ENCODE assay signal across 11 cellular contexts in the genomic region with DNA sequence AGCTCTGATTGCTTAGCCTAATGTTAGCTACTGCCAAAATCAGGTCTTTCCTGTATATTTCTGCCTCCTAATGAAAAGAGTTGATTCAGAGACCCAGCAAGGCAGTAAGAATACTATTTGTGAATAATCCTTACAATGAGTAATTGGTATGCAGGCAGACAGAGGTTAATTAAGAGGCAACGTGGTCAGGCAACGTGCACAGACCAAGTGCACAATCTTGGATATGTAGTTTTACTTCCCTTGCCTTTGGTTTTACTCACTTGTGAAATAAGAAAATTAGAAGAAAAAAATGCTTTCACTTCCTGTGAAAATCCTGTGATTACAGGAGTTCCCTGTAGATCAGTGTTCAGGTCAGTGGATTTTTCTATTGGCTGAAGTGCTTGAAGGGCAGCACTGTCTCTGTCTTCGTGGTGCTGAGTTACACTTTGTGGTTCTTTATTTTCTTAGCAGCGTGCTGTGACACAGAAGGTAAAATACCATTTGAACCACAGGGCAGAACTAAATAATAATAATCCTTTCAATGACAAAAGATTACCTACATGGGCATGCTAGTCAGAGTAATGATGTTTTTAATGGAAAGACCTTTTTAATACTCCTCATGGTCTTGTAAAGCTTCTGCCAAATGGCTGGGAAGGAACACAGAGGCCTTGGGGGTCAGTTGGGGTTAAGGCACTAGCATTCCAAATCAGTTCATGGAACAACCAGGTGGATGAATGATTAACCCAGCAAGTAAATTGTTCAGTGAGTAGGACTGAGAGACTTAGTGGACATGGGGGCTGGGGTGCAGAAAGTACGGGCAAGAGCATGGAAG.
DNase-seq lines count a peak whose midpoint lies in the region; ATAC-seq, FAIRE-seq and TF ChIP-seq lines count a peak whose summit lies in the region.
"Had no signal": no experiment of that assay in that cellular context is flagged by ENCODE, and none has a peak within 500 bp of the region (broad histone marks: within the 10 kb centered on the region; RNA-seq: fewer than 3 reads in every experiment).

No MANE protein-coding gene starts in this region.

- no peak overlapping the region for H3K9ac ChIP-seq in endodermal cell (ENCODE audit: extremely low read depth, low read length, poor library complexity, severe bottlenecking)

- no peaks in the 10 kb centered on the region for H3K27me3 Mint-ChIP-seq in endodermal cell (ENCODE audit: insufficient read depth)

- H3K36me3 ChIP-seq in endodermal cell (ENCODE audit: control insufficient read depth, insufficient read depth, low read length): peaks cover 18% of the 10 kb centered on the region

- DNase-seq in endodermal cell (no peak), retina (peak; percentile 27), DMS153 (lab: John Stamatoyannopoulos, UW) (no peak), H54 (ENCODE audit: insufficient read length, low spot score) (no peak)
- DNase-seq in stimulated activated CD4-positive, alpha-beta T cell treated with anti-CD3 and anti-CD28 coated beads, Interleukin-15, amount 100 ng/mL, for 24 hours: no peak
- no peak for DNase-seq in stimulated activated CD4-positive, alpha-beta T cell treated with anti-CD3 and anti-CD28 coated beads, Interleukin-4, amount 100 ng/mL, for 24 hours
- DNase-seq: activated naive CD8-positive, alpha-beta T cell treated with anti-CD3 and anti-CD28 coated beads for 36 hours; NCI-H524 treated with DMSO at 0.1 percent for 48 hours had no signal

- H3K27ac ChIP-seq in endodermal cell (ENCODE audit: low read depth, low read length): peak overlapping the region; percentile 45

- no peak for TF ChIP-seq CTCF in endodermal cell (conservative IDR thresholded peaks at IDR 0.05)

- ATAC-seq in GM19351 (IDR thresholded peaks at IDR 0.05; ENCODE audit: unreplicated experiment) (peak; percentile 58), HG03565 (IDR thresholded peaks at IDR 0.05; ENCODE audit: unreplicated experiment) (peak; percentile 45)

- H3K27me3 ChIP-seq in endodermal cell (ENCODE audit: control insufficient read depth, insufficient read depth, low read length, poor library complexity, severe bottlenecking): no peaks in the 10 kb centered on the region

- 66 to 90% methylated on average over 3 to 5 of the region's 5 CpGs for WGBS in endodermal cell (ENCODE audit: insufficient coverage in 1 of 2, insufficient read length in 1 of 2), 2 experiments

- H3K9me3 ChIP-seq in endodermal cell (ENCODE audit: control insufficient read depth, low read length): no peaks in the 10 kb centered on the region

- H3K4me3 ChIP-seq in endodermal cell (ENCODE audit: low read length): no peak overlapping the region

- no peak for TF ChIP-seq POLR2A in H54 (IDR thresholded peaks at IDR 0.05; ENCODE audit: low read depth, low read length)

- no peak for FAIRE-seq in H54 (lab: Jason Lieb, UNC)

- H3K9me3 Mint-ChIP-seq in endodermal cell: no peaks in the 10 kb centered on the region
- H3K9me3 Mint-ChIP-seq: activated naive CD8-positive, alpha-beta T cell treated with anti-CD3 and anti-CD28 coated beads for 36 hours had no signal

- H3K36me3 Mint-ChIP-seq in endodermal cell (ENCODE audit: low read depth): peaks cover 39% of the 10 kb centered on the region
- H3K36me3 Mint-ChIP-seq: activated naive CD8-positive, alpha-beta T cell treated with anti-CD3 and anti-CD28 coated beads for 36 hours had no signal

- H3K27ac Mint-ChIP-seq in endodermal cell: no peak overlapping the region
- H3K27ac Mint-ChIP-seq: activated naive CD8-positive, alpha-beta T cell treated with anti-CD3 and anti-CD28 coated beads for 36 hours; stimulated activated naive CD8-positive, alpha-beta T cell treated with anti-CD3 and anti-CD28 coated beads, Interleukin-15, Interleukin-2, amounts not matched to agents 100 ng/mL and 50 ng/mL, for 24 hours had no signal

- H3K4me1 ChIP-seq in endodermal cell (ENCODE audit: control insufficient read depth, insufficient read depth, low read length): peaks cover 20% of the 10 kb centered on the region

- no peak overlapping the region for H3K4me3 Mint-ChIP-seq in endodermal cell
- H3K4me3 Mint-ChIP-seq: activated naive CD8-positive, alpha-beta T cell treated with anti-CD3 and anti-CD28 coated beads for 36 hours; stimulated activated naive CD8-positive, alpha-beta T cell treated with anti-CD3 and anti-CD28 coated beads, Interleukin-15, Interleukin-2, amounts not matched to agents 100 ng/mL and 50 ng/mL, for 24 hours had no signal

- H3K4me1 Mint-ChIP-seq in endodermal cell: peaks cover 38% of the 10 kb centered on the region
